In genomic region chr13:106535552-106536243, GRCh38 we compare ENCODE assay signal across 8 cellular contexts. TPM values are rescaled to one million over a fixed set of nuclear protein-coding genes. Genes with fewer than 3 reads are reported as not detected.
A peak's percentile ranks its signal among the peaks of the same experiment; 100 is the strongest.
DNase-seq lines count a peak whose midpoint lies in the region; ATAC-seq and TF ChIP-seq lines count a peak whose summit lies in the region.

Gene EFNB2 (minus strand): TSS chr13:106535662. CDS start chr13:106534964, 698 bp downstream.

- no peaks in the 10 kb centered on the region for H3K9me3 Mint-ChIP-seq in brain

- in situ Hi-C loops in gastrocnemius medialis (cut with MboI; ENCODE audit: low sequenced_read_pairs in 4 of 4): loop anchor here (25.0 kb wide), 2 partner anchors 1123 to 1973 kb away; no protein-coding TSS in a partner anchor

- no peak for TF ChIP-seq CTCF in brain (conservative IDR thresholded peaks at IDR 0.05)
- no peak for TF ChIP-seq CTCF in gastrocnemius medialis (IDR thresholded peaks at IDR 0.05 in 4 of 5, conservative IDR thresholded peaks at IDR 0.05 in 1 of 5)

- peak within 1 kb of the TSS; percentile 79 to 87 (median 82) for H3K27ac ChIP-seq in gastrocnemius medialis

- no peaks in the 10 kb centered on the region for H3K36me3 ChIP-seq in gastrocnemius medialis

- H3K27me3 Mint-ChIP-seq in brain: peaks cover 20% of the 10 kb centered on the region

- peak; percentile 90 for ATAC-seq in HG02938 (IDR thresholded peaks at IDR 0.05; ENCODE audit: unreplicated experiment)
- peak; percentile 79 to 80 for ATAC-seq in gastrocnemius medialis

- no peaks in the 10 kb centered on the region for H3K27me3 ChIP-seq in gastrocnemius medialis

- H3K4me1 Mint-ChIP-seq in brain: peaks cover 24% of the 10 kb centered on the region

- H3K27ac Mint-ChIP-seq in brain: peak within 1 kb of the TSS; percentile 93 to 98 (median 94)

- no peaks in the 10 kb centered on the region for H3K9me3 ChIP-seq in gastrocnemius medialis

- DNase-seq in NCI-H524 (lab: John Stamatoyannopoulos, UW) (peak; percentile 68 to 93), NCI-H524 treated with DMSO at 0.1 percent for 48 hours (lab: John Stamatoyannopoulos, UW) (no peak), NCI-H187 (lab: John Stamatoyannopoulos, UW) (peak; percentile 95 to 98), UCSD-AML1 (lab: John Stamatoyannopoulos, UW; ENCODE audit: unreplicated experiment) (peak; percentile 91), gastrocnemius medialis (peak; percentile 69 to 84)

- H3K4me3 Mint-ChIP-seq in brain: peak within 1 kb of the TSS; percentile 89 to 94 (median 92)

- H3K4me1 ChIP-seq in gastrocnemius medialis: peaks cover 8 to 25% of the 10 kb centered on the region in 2 donors

- peaks cover 2% of the 10 kb centered on the region for H3K36me3 Mint-ChIP-seq in brain

- H3K4me3 ChIP-seq in iPS-11a (ENCODE audit: low read depth, low read length): peak within 1 kb of the TSS; percentile 73
- H3K4me3 ChIP-seq in gastrocnemius medialis: peak within 1 kb of the TSS; percentile 68 to 93 (median 80)

- peak; percentile 95 to 99 for TF ChIP-seq POLR2A in gastrocnemius medialis (IDR thresholded peaks at IDR 0.05)

- intact Hi-C loops in gastrocnemius medialis (cut with DNase I; ENCODE audit: low total_unique reads): loop anchor here (2.0 to 10.0 kb wide), 4 partner anchors 31 to 589 kb away; no protein-coding TSS in a partner anchor

RNA-seq across cellular contexts. Expression of gene EFNB2, which starts in this region (rescaled TPM):
- polyA plus RNA-seq in brain (ENCODE audit: insufficient read depth, low read depth, low replicate concordance): 7.3 TPM
- total RNA-seq in gastrocnemius medialis: 1 to 10 TPM; 5.7 to 9.3 (median 6.1) TPM
